ENCODE assay signal across 13 cellular contexts in the genomic region with DNA sequence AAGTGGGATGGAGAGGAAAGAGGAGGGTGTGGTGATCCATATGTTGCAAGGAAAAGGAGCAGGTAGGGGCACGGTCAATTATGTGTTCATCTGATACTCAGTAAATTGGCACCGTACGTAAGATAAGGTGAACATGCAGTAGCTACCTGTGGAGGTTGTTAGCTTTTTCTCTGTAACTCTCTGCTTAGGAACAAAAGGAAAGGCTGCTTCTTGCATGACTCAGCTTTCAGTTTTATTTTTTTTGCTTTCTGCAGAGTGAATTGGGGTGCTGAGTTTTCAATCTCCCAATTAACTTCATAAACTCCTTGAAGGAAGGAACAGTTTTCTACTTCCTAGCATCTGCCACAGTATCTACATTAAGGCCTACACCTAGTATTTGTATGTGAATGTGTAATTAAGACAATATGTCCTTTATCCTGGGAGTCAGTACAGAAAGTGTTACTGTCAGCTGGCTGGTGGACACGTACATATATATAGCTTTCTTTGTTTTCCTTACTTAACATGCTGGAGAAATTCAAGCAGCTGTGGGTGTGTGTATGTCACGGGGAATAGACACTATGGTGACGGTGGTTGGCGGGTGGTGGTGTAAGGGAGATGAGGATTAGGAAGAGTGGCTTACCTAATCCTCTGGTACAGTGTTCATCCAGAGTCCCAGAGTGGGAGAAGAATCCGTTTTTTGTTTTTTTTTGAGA. TPM values are rescaled to one million over a fixed set of nuclear protein-coding genes. Genes with fewer than 3 reads are reported as not detected.
DNase-seq lines count a peak whose midpoint lies in the region; ATAC-seq, FAIRE-seq and TF ChIP-seq lines count a peak whose summit lies in the region.
"Had no signal": no experiment of that assay in that cellular context is flagged by ENCODE, and none has a peak within 500 bp of the region (broad histone marks: within the 10 kb centered on the region; RNA-seq: fewer than 3 reads in every experiment).

No MANE protein-coding gene starts in this region.

- no peaks in the 10 kb centered on the region for H3K9me3 Mint-ChIP-seq in activated naive CD8-positive, alpha-beta T cell (ENCODE audit: low read depth)

- no peak for FAIRE-seq in HepG2 (lab: Jason Lieb, UNC)

- H4K20me1 ChIP-seq in HepG2 (ENCODE audit: insufficient read depth, low read length), result no peaks in the 10 kb centered on the region

- no peaks in the 10 kb centered on the region for H3K9me3 ChIP-seq in HepG2 (ENCODE audit: low read length)
- H3K9me3 ChIP-seq in right lobe of liver, result no peaks in the 10 kb centered on the region

- no peak for TF ChIP-seq POLR2A in HepG2 (IDR thresholded peaks at IDR 0.05; ENCODE audit: insufficient read depth in 1 of 2, low read depth in 2 of 2, low read length in 2 of 2)
- no peak for TF ChIP-seq POLR2A in right lobe of liver (IDR thresholded peaks at IDR 0.05)

- TF ChIP-seq CTCF in HepG2 (CRISPR knock-in tag; IDR thresholded peaks at IDR 0.05) (no peak), right lobe of liver (IDR thresholded peaks at IDR 0.05) (no peak)

- H2AFZ ChIP-seq in HepG2 (ENCODE audit: low read length), result peak overlapping the region; percentile 34

- in situ Hi-C loops in HepG2 (cut with HindIII; ENCODE audit: extremely low pct_ligation_motif_present, low pct_unique_long_range_greater_than_20kb), result no loop called here

- H3K27ac Mint-ChIP-seq in activated naive CD8-positive, alpha-beta T cell, result peak overlapping the region; percentile 4
- H3K27ac Mint-ChIP-seq: memory B cell had no signal

- CTCF ChIA-PET in HepG2 (lab: Yijun Ruan, JAX; ENCODE audit: low intra/inter-chr PET ratio, low total read pairs), result interaction anchor here (0.6 kb wide), 1 partner anchor 47 kb away, joined by 5 read pairs; no protein-coding TSS in a partner anchor

- no peaks in the 10 kb centered on the region for H3K79me2 ChIP-seq in HepG2 (ENCODE audit: insufficient read depth, low read length)

- H3K4me3 ChIP-seq in HepG2 (replicated peaks in 1 of 3; ENCODE audit: insufficient read depth in 1 of 3, low read depth in 2 of 3, low read length in 3 of 3) (no peak overlapping the region; a peak in 1 of 6 replicates), right lobe of liver (no peak overlapping the region)

- peak overlapping the region; percentile 47; the same call in 1 of the 2 replicates for H3K4me2 ChIP-seq in HepG2 (ENCODE audit: low read depth, low read length)

- TF ChIP-seq EP300 in HepG2 (IDR thresholded peaks at IDR 0.05; ENCODE audit: low read depth in 2 of 2, low read length in 2 of 2) (no peak), HepG2 (CRISPR knock-in tag; IDR thresholded peaks at IDR 0.05; ENCODE audit: borderline replicate concordance) (no peak)

- ATAC-seq in HepG2 (peak; percentile 37; the same call in 2 of the 3 replicates), right lobe of liver (no peak), HG02852 (IDR thresholded peaks at IDR 0.05; ENCODE audit: unreplicated experiment) (no peak), GM19452 (IDR thresholded peaks at IDR 0.05; ENCODE audit: unreplicated experiment) (no peak)

- POLR2A ChIA-PET in HepG2 (lab: Yijun Ruan, JAX), result interaction anchor here (1.0 kb wide), 1 partner anchor 39 kb away, joined by 5 read pairs; no protein-coding TSS in a partner anchor

- no peaks in the 10 kb centered on the region for H3K27me3 Mint-ChIP-seq in activated naive CD8-positive, alpha-beta T cell
- H3K27me3 Mint-ChIP-seq: memory B cell had no signal

- DNase-seq in HepG2 (ENCODE audit: low spot score), result no peak
- DNase-seq in right lobe of liver, result no peak
- peak; percentile 19 to 32 for DNase-seq in hippocampal formation (lab: John Stamatoyannopoulos, UW)
- DNase-seq in NCI-H1436 (lab: John Stamatoyannopoulos, UW), result no peak
- DNase-seq in DMS 273 treated with DMSO at 0.1 percent for 48 hours (lab: John Stamatoyannopoulos, UW), result no peak
- DNase-seq: effector CD8-positive, alpha-beta T cell; H7; stimulated activated CD4-positive, alpha-beta T cell treated with anti-CD3 and anti-CD28 coated beads, Interleukin-4, amount 100 ng/mL, for 24 hours had no signal

- H3K27ac ChIP-seq in HepG2 (ENCODE audit: extremely low read length, insufficient read depth, low read length), result no peak overlapping the region
- no peak overlapping the region for H3K27ac ChIP-seq in right lobe of liver
- H3K27ac ChIP-seq: C4-2B had no signal

- intact Hi-C loops in HepG2 (cut with micrococcal nuclease; ENCODE audit: unreplicated experiment), result no loop called here
- intact Hi-C loops in right lobe of liver (cut with DNase I), result no loop called here

- H3K4me1 Mint-ChIP-seq in activated naive CD8-positive, alpha-beta T cell (ENCODE audit: low read depth), result peaks cover 33% of the 10 kb centered on the region

- H3K36me3 ChIP-seq in HepG2 (replicated peaks in 1 of 2; ENCODE audit: control insufficient read depth in 1 of 2, insufficient read depth in 2 of 2, low read length in 2 of 2) (no peaks in the 10 kb centered on the region), right lobe of liver (no peaks in the 10 kb centered on the region)

- no peak for TF ChIP-seq RAD21 in HepG2 (CRISPR knock-in tag; IDR thresholded peaks at IDR 0.05)

- no peaks in the 10 kb centered on the region for H3K36me3 Mint-ChIP-seq in activated naive CD8-positive, alpha-beta T cell
- H3K36me3 Mint-ChIP-seq: memory B cell had no signal

- WGBS in HepG2 (ENCODE audit: low lambda C conversion rate), result 5% methylated on average over 8 of the region's 8 CpGs
- 75% methylated on average over 7 of the region's 8 CpGs for WGBS in right lobe of liver (ENCODE audit: insufficient coverage, low coverage, low lambda C conversion rate, missing lambda C conversion rate)

- H3K27me3 ChIP-seq in HepG2 (ENCODE audit: control insufficient read depth in 1 of 2, insufficient read depth in 2 of 2, low read length in 2 of 2) (0 out of 5 replicates have a peak, but pooled peaks cover 0 to 3% of the 10 kb centered on the region in 2 experiments), right lobe of liver (no peaks in the 10 kb centered on the region)

- H3K4me3 Mint-ChIP-seq in activated naive CD8-positive, alpha-beta T cell, result no peak overlapping the region
- H3K4me3 Mint-ChIP-seq: memory B cell had no signal

- no TSS peak for BruUV-seq in HepG2 (replicated peaks; lab: Mats Ljungman, UMichigan)

- H3K9ac ChIP-seq in HepG2 (ENCODE audit: insufficient read depth, low read depth, low read length), result no peak overlapping the region

- H3K4me1 ChIP-seq in HepG2 (ENCODE audit: insufficient read depth, low read length) (peaks cover 20% of the 10 kb centered on the region), right lobe of liver (no peaks in the 10 kb centered on the region)

TF ChIP-seq in HepG2, 621 proteins besides CTCF, POLR2A, EP300 and RAD21 (continues in another document):
- TF ChIP-seq NFE2L2 (IDR thresholded peaks at IDR 0.05; ENCODE audit: low read length), result peak; percentile 63

RNA-seq across cellular contexts. Expression of gene WNK1, which starts 40.1 kb away (rescaled TPM):
- total RNA-seq in HepG2 (2016; rRNA removed; fragmentation: Illumina TruSeq; extraction: Trizol), result 31.1 and 55.4 TPM in 2 replicates
- total RNA-seq in HepG2 (2016; cell fraction: cytosol; rRNA removed; fragmentation: Illumina TruSeq; extraction: Trizol; ENCODE audit: low read depth), result 6.9 and 7.5 TPM in 2 replicates
- total RNA-seq in HepG2 (2016; cell fraction: insoluble cytoplasmic fraction; rRNA removed; fragmentation: Illumina TruSeq; extraction: Trizol), result 30.0 and 49.7 TPM in 2 replicates
- 13.9 and 14.6 TPM in 2 replicates for total RNA-seq in HepG2 (2016; cell fraction: membrane; rRNA removed; fragmentation: Illumina TruSeq; extraction: Trizol)
- 64.2 and 67.8 TPM in 2 replicates for total RNA-seq in HepG2 (2016; cell fraction: nucleus; rRNA removed; fragmentation: Illumina TruSeq; extraction: Trizol)
- polyA plus RNA-seq in HepG2 (2011; rRNA removed), result 54.8 and 63.6 TPM in 2 replicates
- polyA plus RNA-seq in HepG2 (2011; cell fraction: cytosol; rRNA removed), result 42.4 and 52.8 TPM in 2 replicates
- 73.1 and 75.6 TPM in 2 replicates for polyA plus RNA-seq in HepG2 (2011; cell fraction: nucleus; rRNA removed)
- 62.3 and 73.2 TPM in 2 replicates for polyA plus RNA-seq in HepG2 (2012)
- polyA plus RNA-seq in HepG2 (2016; cell fraction: cytosol; fragmentation: Illumina TruSeq; extraction: Trizol; ENCODE audit: low read depth), result 0.92 and 0.94 TPM in 2 replicates
- polyA plus RNA-seq in HepG2 (2016; cell fraction: insoluble cytoplasmic fraction; fragmentation: Illumina TruSeq; extraction: Trizol; ENCODE audit: low read depth), result 35.7 and 39.9 TPM in 2 replicates
- polyA plus RNA-seq in HepG2 (2016; cell fraction: membrane; fragmentation: Illumina TruSeq; extraction: Trizol; ENCODE audit: low read depth), result 2.2 and 4.7 TPM in 2 replicates
- 39.9 and 51.6 TPM in 2 replicates for polyA plus RNA-seq in HepG2 (2016; cell fraction: nucleus; fragmentation: Illumina TruSeq; extraction: Trizol; ENCODE audit: insufficient read depth, low read depth)
- 231 and 292 TPM in 2 replicates for polyA minus RNA-seq in HepG2 (2011; rRNA and poly(A)+ RNA removed; ENCODE audit: low replicate concordance)
- 157 and 213 TPM in 2 replicates for polyA minus RNA-seq in HepG2 (2011; cell fraction: cytosol; rRNA and poly(A)+ RNA removed)
- 269 and 312 TPM in 2 replicates for polyA minus RNA-seq in HepG2 (2011; cell fraction: nucleus; rRNA and poly(A)+ RNA removed)
- total RNA-seq in right lobe of liver, result 100 to 1,000 TPM in 3 of 6 experiments, 10 to 100 TPM in 3; 72.0 to 115 (median 93.1) TPM

RNA-seq across cellular contexts. Expression of gene NINJ2, which starts 49.1 kb away (rescaled TPM):
- 0.62 and 0.94 TPM in 2 replicates for total RNA-seq in HepG2 (2016; rRNA removed; fragmentation: Illumina TruSeq; extraction: Trizol)
- total RNA-seq in HepG2 (2016; cell fraction: cytosol; rRNA removed; fragmentation: Illumina TruSeq; extraction: Trizol; ENCODE audit: low read depth), result 0.51 TPM in 1 of 2 replicates, not detected in the other
- total RNA-seq in HepG2 (2016; cell fraction: insoluble cytoplasmic fraction; rRNA removed; fragmentation: Illumina TruSeq; extraction: Trizol), result 0.34 and 0.56 TPM in 2 replicates
- total RNA-seq in HepG2 (2016; cell fraction: membrane; rRNA removed; fragmentation: Illumina TruSeq; extraction: Trizol), result 0.31 and 0.34 TPM in 2 replicates
- total RNA-seq in HepG2 (2016; cell fraction: nucleus; rRNA removed; fragmentation: Illumina TruSeq; extraction: Trizol), result 1.0 TPM in 1 of 2 replicates, not detected in the other
- polyA plus RNA-seq in HepG2 (2011; rRNA removed), result 3.8 and 5.4 TPM in 2 replicates
- polyA plus RNA-seq in HepG2 (2011; cell fraction: cytosol; rRNA removed), result 5.5 and 5.9 TPM in 2 replicates
- polyA plus RNA-seq in HepG2 (2011; cell fraction: nucleus; rRNA removed), result 3.4 and 3.9 TPM in 2 replicates
- polyA plus RNA-seq in HepG2 (2012), result 4.9 and 6.3 TPM in 2 replicates
- polyA plus RNA-seq in HepG2 (2016; cell fraction: cytosol; fragmentation: Illumina TruSeq; extraction: Trizol; ENCODE audit: low read depth), result 0.87 and 0.95 TPM in 2 replicates
- 0.94 and 1.3 TPM in 2 replicates for polyA plus RNA-seq in HepG2 (2016; cell fraction: insoluble cytoplasmic fraction; fragmentation: Illumina TruSeq; extraction: Trizol; ENCODE audit: low read depth)
- polyA plus RNA-seq in HepG2 (2016; cell fraction: membrane; fragmentation: Illumina TruSeq; extraction: Trizol; ENCODE audit: low read depth), result 0.98 and 1.2 TPM in 2 replicates
- 0.83 TPM in 2 replicates for polyA plus RNA-seq in HepG2 (2016; cell fraction: nucleus; fragmentation: Illumina TruSeq; extraction: Trizol; ENCODE audit: insufficient read depth, low read depth)
- 7.4 and 19.5 TPM in 2 replicates for polyA minus RNA-seq in HepG2 (2011; rRNA and poly(A)+ RNA removed; ENCODE audit: low replicate concordance)
- polyA minus RNA-seq in HepG2 (2011; cell fraction: cytosol; rRNA and poly(A)+ RNA removed), result 1.1 and 2.0 TPM in 2 replicates
- 0.64 and 1.6 TPM in 2 replicates for polyA minus RNA-seq in HepG2 (2011; cell fraction: nucleus; rRNA and poly(A)+ RNA removed)
- 10 to 100 TPM in 3 of 6 experiments, 1 to 10 TPM in 3; 6.4 to 17.7 (median 12.5) TPM for total RNA-seq in right lobe of liver

Comparison
In these comparisons a context has a peak if more than half of its experiments do, and no peak if none do; other contexts are left out.
1. DNase-seq: peak in hippocampal formation (2 of 2); none in HepG2 (single experiment), right lobe of liver (0 of 3), NCI-H1436 (single experiment) and DMS 273 treated with DMSO at 0.1 percent for 48 hours (single experiment).